In genomic region chr2:229629039-229629438, GRCh38 we compare ENCODE assay signal across 26 cellular contexts.
"Had no signal": no experiment of that assay in that cellular context is flagged by ENCODE, and none has a peak within 500 bp of the region (broad histone marks: within the 10 kb centered on the region; RNA-seq: fewer than 3 reads in every experiment).

No MANE protein-coding gene starts in this region.

- H3K36me3 ChIP-seq: esophagus squamous epithelium, gastrocnemius medialis, heart right ventricle, left lung, lower lobe of right lung had no signal

- H3K27ac ChIP-seq: coronary artery, dorsolateral prefrontal cortex, epithelial cell of prostate, esophagus squamous epithelium, gastrocnemius medialis, heart right ventricle, left lung, lower lobe of right lung had no signal

- DNase-seq: dermis blood vessel endothelial cell; dorsolateral prefrontal cortex; effector CD4-positive, alpha-beta T cell; effector memory CD4-positive, alpha-beta T cell; erythroblast; esophagus squamous epithelium; foreskin fibroblast; foreskin melanocyte; gastrocnemius medialis; glutamatergic neuron; heart right ventricle; hippocampal formation; left cardiac atrium; left lung; left ventricle myocardium superior; lower lobe of right lung; mesenchymal stem cell; mucosa of descending colon; naive B cell had no signal

- ATAC-seq: esophagus mucosa, gastrocnemius medialis, heart right ventricle, left cardiac atrium, left lung, left ventricle myocardium superior, lower lobe of right lung, mucosa of descending colon had no signal

- H3K4me3 ChIP-seq: coronary artery, dorsolateral prefrontal cortex, esophagus squamous epithelium, gastrocnemius medialis, heart right ventricle, left lung, lower lobe of right lung, mucosa of descending colon had no signal

- H3K4me1 ChIP-seq: esophagus squamous epithelium, gastrocnemius medialis, heart right ventricle, left lung, lower lobe of right lung had no signal

- FAIRE-seq: colon, endothelial cell of umbilical vein, islet of Langerhans, keratinocyte had no signal

- H3K9me3 ChIP-seq: esophagus squamous epithelium, gastrocnemius medialis, heart right ventricle, left lung, lower lobe of right lung, mucosa of descending colon had no signal

- H3K27me3 ChIP-seq: dorsolateral prefrontal cortex, esophagus squamous epithelium, gastrocnemius medialis, left lung had no signal
